ENCODE assay signal across 9 cellular contexts in genomic region chr19:6373813-6374108, GRCh38. TPM values are rescaled to one million over a fixed set of nuclear protein-coding genes. Genes with fewer than 3 reads are reported as not detected.
DNase-seq lines count a peak whose midpoint lies in the region; ATAC-seq, FAIRE-seq and TF ChIP-seq lines count a peak whose summit lies in the region.
"Had no signal": no experiment of that assay in that cellular context is flagged by ENCODE, and none has a peak within 500 bp of the region (broad histone marks: within the 10 kb centered on the region; RNA-seq: fewer than 3 reads in every experiment).

No MANE protein-coding gene starts in this region.

- H3K4me1 Mint-ChIP-seq in activated CD8-positive, alpha-beta memory T cell treated with anti-CD3 and anti-CD28 coated beads, Interleukin-2, amount 10 ng/mL, durations not matched to agents 7 days and 5 days: peaks cover 16% of the 10 kb centered on the region
- H3K4me1 Mint-ChIP-seq in activated naive CD8-positive, alpha-beta T cell (ENCODE audit: low read depth): peaks cover 11% of the 10 kb centered on the region

- H3K27ac ChIP-seq in kidney (ENCODE audit: low read depth in 2 of 2, low read length in 2 of 2): peak overlapping the region; percentile 22 to 41
- H3K27ac ChIP-seq in testis: peak overlapping the region; percentile 26 to 99

- no peaks in the 10 kb centered on the region for H3K27me3 Mint-ChIP-seq in activated CD8-positive, alpha-beta memory T cell treated with anti-CD3 and anti-CD28 coated beads, Interleukin-2, amount 10 ng/mL, durations not matched to agents 7 days and 5 days
- no peaks in the 10 kb centered on the region for H3K27me3 Mint-ChIP-seq in activated naive CD8-positive, alpha-beta T cell

- intact Hi-C loops in kidney (cut with DNase I) (no loop called here), testis (cut with DNase I; ENCODE audit: low total_unique reads) (no loop called here)

- TF ChIP-seq CTCF in kidney (IDR thresholded peaks at IDR 0.05; ENCODE audit: borderline replicate concordance, extremely low read depth, insufficient read depth) (no peak), testis (IDR thresholded peaks at IDR 0.05) (no peak)

- CTCF ChIA-PET in activated CD8-positive, alpha-beta memory T cell treated with anti-CD3 and anti-CD28 coated beads, Interleukin-2, amount 10 ng/mL, durations not matched to agents 7 days and 5 days (lab: Charles Lee): interaction anchor here (2.1 kb wide), 1 partner anchor 12 kb away, joined by 11 read pairs; the partner anchor contains the start of gene CLPP

- peak overlapping the region; percentile 75 for H3K4me3 Mint-ChIP-seq in activated CD8-positive, alpha-beta memory T cell treated with anti-CD3 and anti-CD28 coated beads, Interleukin-2, amount 10 ng/mL, durations not matched to agents 7 days and 5 days
- peak overlapping the region; percentile 88 for H3K4me3 Mint-ChIP-seq in activated naive CD8-positive, alpha-beta T cell

- H3K4me3 ChIP-seq in kidney (ENCODE audit: low read length in 2 of 2): peak overlapping the region; percentile 32 to 53
- peak overlapping the region; percentile 85 to 97 for H3K4me3 ChIP-seq in testis

- FAIRE-seq in kidney (lab: Jason Lieb, UNC): no peak

- WGBS in testis, 2 donors: 28% methylated on average over 5 of the region's 5 CpGs

- no peaks in the 10 kb centered on the region for H3K27me3 ChIP-seq in testis

- H3K9me3 Mint-ChIP-seq in activated CD8-positive, alpha-beta memory T cell treated with anti-CD3 and anti-CD28 coated beads, Interleukin-2, amount 10 ng/mL, durations not matched to agents 7 days and 5 days (ENCODE audit: low read depth): no peaks in the 10 kb centered on the region
- H3K9me3 Mint-ChIP-seq in activated naive CD8-positive, alpha-beta T cell (ENCODE audit: low read depth): no peaks in the 10 kb centered on the region

- no peak for ATAC-seq in activated CD8-positive, alpha-beta memory T cell treated with anti-CD3 and anti-CD28 coated beads, Interleukin-2, amount 10 ng/mL, durations not matched to agents 7 days and 5 days
- ATAC-seq in GM18873 (IDR thresholded peaks at IDR 0.05; ENCODE audit: low FRiP score, unreplicated experiment): no peak

- DNase-seq in activated CD8-positive, alpha-beta memory T cell treated with anti-CD3 and anti-CD28 coated beads, Interleukin-2, amount 10 ng/mL, durations not matched to agents 7 days and 5 days: no peak
- DNase-seq in activated CD8-positive, alpha-beta memory T cell treated with anti-CD3 and anti-CD28 coated beads for 24 hours: no peak
- DNase-seq in kidney: no peak
- DNase-seq in testis: no peak
- DNase-seq in stimulated activated naive CD4-positive, alpha-beta T cell treated with Interleukin-2 at 50 U/mL for 16 hours (lab: John Stamatoyannopoulos, UW): no peak
- no peak for DNase-seq in stimulated activated CD4-positive, alpha-beta T cell treated with anti-CD3 and anti-CD28 coated beads, Interleukin-15, amount 100 ng/mL, for 24 hours

- H3K27ac Mint-ChIP-seq in activated CD8-positive, alpha-beta memory T cell treated with anti-CD3 and anti-CD28 coated beads, Interleukin-2, amount 10 ng/mL, durations not matched to agents 7 days and 5 days: peak overlapping the region; percentile 93
- peak overlapping the region; percentile 70 for H3K27ac Mint-ChIP-seq in activated naive CD8-positive, alpha-beta T cell

- H3K9me3 ChIP-seq in kidney (ENCODE audit: control insufficient read depth in 1 of 2, low read length in 2 of 2) (no peaks in the 10 kb centered on the region), testis (no peaks in the 10 kb centered on the region)

- TF ChIP-seq POLR2A in testis (IDR thresholded peaks at IDR 0.05): no peak

- H3K36me3 ChIP-seq in kidney (ENCODE audit: control insufficient read depth in 1 of 2, insufficient read depth in 2 of 2, low read length in 2 of 2) (peaks cover 0 to 3% of the 10 kb centered on the region in 2 donors), testis (ENCODE audit: low read depth, missing control alignments) (no peaks in the 10 kb centered on the region)

- peaks cover 0 to 8% of the 10 kb centered on the region in 2 donors for H3K4me1 ChIP-seq in kidney (ENCODE audit: control insufficient read depth in 1 of 2, insufficient read depth in 1 of 2, low read depth in 1 of 2, low read length in 2 of 2)
- peaks cover 8% of the 10 kb centered on the region for H3K4me1 ChIP-seq in testis

- H3K36me3 Mint-ChIP-seq in activated CD8-positive, alpha-beta memory T cell treated with anti-CD3 and anti-CD28 coated beads, Interleukin-2, amount 10 ng/mL, durations not matched to agents 7 days and 5 days: peaks cover 2% of the 10 kb centered on the region
- no peaks in the 10 kb centered on the region for H3K36me3 Mint-ChIP-seq in activated naive CD8-positive, alpha-beta T cell

- no peak overlapping the region for H3K9ac ChIP-seq in kidney (ENCODE audit: low read length in 2 of 2)

RNA-seq across cellular contexts. Expression of gene ALKBH7, which starts 1.2 kb away (rescaled TPM):
- total RNA-seq in activated CD8-positive, alpha-beta memory T cell treated with anti-CD3 and anti-CD28 coated beads, Interleukin-2, amount 10 ng/mL, durations not matched to agents 7 days and 5 days: 10 to 100 TPM; 31.9 to 45.8 TPM
- 70.3 TPM for total RNA-seq in kidney
- polyA plus RNA-seq in kidney (ENCODE audit: insufficient read depth, low read depth, low replicate concordance): 175 TPM
- 100 to 1,000 TPM; 243 to 524 TPM for total RNA-seq in testis
- polyA plus RNA-seq in testis (ENCODE audit: insufficient read depth, low read depth, low replicate concordance): 608 TPM

RNA-seq across cellular contexts. Expression of gene PSPN, which starts 2.0 kb away (rescaled TPM):
- total RNA-seq in activated CD8-positive, alpha-beta memory T cell treated with anti-CD3 and anti-CD28 coated beads, Interleukin-2, amount 10 ng/mL, durations not matched to agents 7 days and 5 days: 1 to 10 TPM; 1.8 to 2.6 TPM
- total RNA-seq in kidney (2.0 TPM), testis (1 to 10 TPM; 2.9 to 5.1 TPM)
- polyA plus RNA-seq in kidney (ENCODE audit: insufficient read depth, low read depth, low replicate concordance) (1.9 TPM), testis (ENCODE audit: insufficient read depth, low read depth, low replicate concordance) (1.1 TPM)

RNA-seq across cellular contexts. Expression of gene CLPP, which starts 12.4 kb away (rescaled TPM):
- total RNA-seq in activated CD8-positive, alpha-beta memory T cell treated with anti-CD3 and anti-CD28 coated beads, Interleukin-2, amount 10 ng/mL, durations not matched to agents 7 days and 5 days: 100 to 1,000 TPM; 141 to 145 TPM
- total RNA-seq in kidney (63.7 TPM), testis (100 to 1,000 TPM in 1 of 2 donors, 10 to 100 TPM in 1; 52.1 to 101 TPM)
- polyA plus RNA-seq in kidney (ENCODE audit: insufficient read depth, low read depth, low replicate concordance) (104 TPM), testis (ENCODE audit: insufficient read depth, low read depth, low replicate concordance) (113 TPM)

RNA-seq across cellular contexts. Expression of gene GTF2F1, which starts 19.2 kb away (rescaled TPM):
- 10 to 100 TPM; 64.7 to 77.4 TPM for total RNA-seq in activated CD8-positive, alpha-beta memory T cell treated with anti-CD3 and anti-CD28 coated beads, Interleukin-2, amount 10 ng/mL, durations not matched to agents 7 days and 5 days
- 61.7 TPM for total RNA-seq in kidney
- polyA plus RNA-seq in kidney (ENCODE audit: insufficient read depth, low read depth, low replicate concordance): 44.1 TPM
- 10 to 100 TPM; 78.1 to 81.1 TPM for total RNA-seq in testis
- 122 TPM for polyA plus RNA-seq in testis (ENCODE audit: insufficient read depth, low read depth, low replicate concordance)

RNA-seq across cellular contexts. Expression of gene ACER1, which starts 40.3 kb away (rescaled TPM):
- under 1 TPM in 1 of 2 experiments, not detected in 1; 0.26 TPM for total RNA-seq in activated CD8-positive, alpha-beta memory T cell treated with anti-CD3 and anti-CD28 coated beads, Interleukin-2, amount 10 ng/mL, durations not matched to agents 7 days and 5 days
- total RNA-seq in kidney: not detected
- polyA plus RNA-seq in kidney (ENCODE audit: insufficient read depth, low read depth, low replicate concordance): not detected
- total RNA-seq in testis: under 1 TPM; 0.39 to 0.99 TPM
- polyA plus RNA-seq in testis (ENCODE audit: insufficient read depth, low read depth, low replicate concordance): 1.0 TPM
- total RNA-seq: NCI-H460 had no signal
